Comparison of ENCODE assay signal across 8 cellular contexts in the genomic region with DNA sequence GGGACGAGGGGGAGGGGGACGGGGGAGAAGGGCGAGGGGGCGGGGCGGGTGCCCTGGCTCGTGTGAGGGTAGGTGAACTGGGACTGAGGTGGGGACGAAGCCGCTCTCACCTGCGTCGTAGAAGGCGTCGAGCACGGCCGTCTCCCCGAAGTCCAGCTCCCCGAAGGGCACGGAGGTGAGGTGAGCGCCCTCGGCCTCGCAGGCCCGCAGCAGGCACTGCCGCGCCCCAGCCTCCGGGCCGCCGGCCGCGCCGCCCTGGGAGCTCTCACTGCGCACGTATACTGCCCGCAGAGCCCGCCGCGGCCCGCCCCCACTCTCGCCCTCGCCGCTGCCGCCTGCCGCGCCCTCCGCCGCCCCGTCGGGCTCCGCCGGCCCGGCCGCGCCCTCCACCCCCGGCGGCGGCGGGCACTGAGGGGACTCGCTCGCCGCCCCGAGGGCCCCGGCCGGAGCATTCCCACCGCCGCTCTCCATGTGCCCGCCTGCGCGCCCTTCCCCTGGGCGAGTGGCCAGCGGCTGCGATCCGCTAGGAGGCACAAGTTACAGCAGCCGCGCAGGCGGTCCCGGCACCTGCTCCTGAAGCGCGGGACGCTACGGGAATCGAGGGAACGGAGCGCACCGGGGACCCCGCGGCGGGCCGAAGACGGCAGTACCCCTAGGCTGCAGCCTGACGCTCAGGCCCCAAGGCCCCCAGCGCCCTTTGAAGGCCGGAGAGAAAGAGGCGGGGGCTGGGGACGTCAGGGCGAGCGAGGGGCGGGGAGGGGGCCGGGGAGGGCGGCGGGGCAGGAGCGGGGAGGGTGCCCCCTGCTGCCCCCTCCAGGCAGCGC. TPM values are rescaled to one million over a fixed set of nuclear protein-coding genes. Genes with fewer than 3 reads are reported as not detected.
DNase-seq lines count a peak whose midpoint lies in the region; ATAC-seq, FAIRE-seq and TF ChIP-seq lines count a peak whose summit lies in the region.

A gene with protein sequence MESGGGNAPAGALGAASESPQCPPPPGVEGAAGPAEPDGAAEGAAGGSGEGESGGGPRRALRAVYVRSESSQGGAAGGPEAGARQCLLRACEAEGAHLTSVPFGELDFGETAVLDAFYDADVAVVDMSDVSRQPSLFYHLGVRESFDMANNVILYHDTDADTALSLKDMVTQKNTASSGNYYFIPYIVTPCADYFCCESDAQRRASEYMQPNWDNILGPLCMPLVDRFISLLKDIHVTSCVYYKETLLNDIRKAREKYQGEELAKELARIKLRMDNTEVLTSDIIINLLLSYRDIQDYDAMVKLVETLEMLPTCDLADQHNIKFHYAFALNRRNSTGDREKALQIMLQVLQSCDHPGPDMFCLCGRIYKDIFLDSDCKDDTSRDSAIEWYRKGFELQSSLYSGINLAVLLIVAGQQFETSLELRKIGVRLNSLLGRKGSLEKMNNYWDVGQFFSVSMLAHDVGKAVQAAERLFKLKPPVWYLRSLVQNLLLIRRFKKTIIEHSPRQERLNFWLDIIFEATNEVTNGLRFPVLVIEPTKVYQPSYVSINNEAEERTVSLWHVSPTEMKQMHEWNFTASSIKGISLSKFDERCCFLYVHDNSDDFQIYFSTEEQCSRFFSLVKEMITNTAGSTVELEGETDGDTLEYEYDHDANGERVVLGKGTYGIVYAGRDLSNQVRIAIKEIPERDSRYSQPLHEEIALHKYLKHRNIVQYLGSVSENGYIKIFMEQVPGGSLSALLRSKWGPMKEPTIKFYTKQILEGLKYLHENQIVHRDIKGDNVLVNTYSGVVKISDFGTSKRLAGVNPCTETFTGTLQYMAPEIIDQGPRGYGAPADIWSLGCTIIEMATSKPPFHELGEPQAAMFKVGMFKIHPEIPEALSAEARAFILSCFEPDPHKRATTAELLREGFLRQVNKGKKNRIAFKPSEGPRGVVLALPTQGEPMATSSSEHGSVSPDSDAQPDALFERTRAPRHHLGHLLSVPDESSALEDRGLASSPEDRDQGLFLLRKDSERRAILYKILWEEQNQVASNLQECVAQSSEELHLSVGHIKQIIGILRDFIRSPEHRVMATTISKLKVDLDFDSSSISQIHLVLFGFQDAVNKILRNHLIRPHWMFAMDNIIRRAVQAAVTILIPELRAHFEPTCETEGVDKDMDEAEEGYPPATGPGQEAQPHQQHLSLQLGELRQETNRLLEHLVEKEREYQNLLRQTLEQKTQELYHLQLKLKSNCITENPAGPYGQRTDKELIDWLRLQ (N-terminal part only) (minus strand): TSS at position 718 of the 824 bp plus-strand sequence. CDS start 247 bp downstream, at position 471.

- WGBS in A549 (ENCODE audit: missing lambda C conversion rate): 1% methylated on average over 17 of the region's 100 CpGs
- 2 to 34% methylated on average over 75 to 96 of the region's 100 CpGs for WGBS in aorta, 2 donors

- POLR2A ChIA-PET in A549 (lab: Yijun Ruan, JAX): no interaction called here

- H3K9me3 ChIP-seq in A549 (no peaks in the 10 kb centered on the region), NT2/D1 (ENCODE audit: insufficient read depth, low read length) (no peaks in the 10 kb centered on the region; the same call in 1 of the 2 replicates), lower lobe of right lung (no peaks in the 10 kb centered on the region), aorta (ENCODE audit: control insufficient read depth, low read length) (no peaks in the 10 kb centered on the region)

- H3K4me1 ChIP-seq in A549 (peaks cover 7% of the 10 kb centered on the region; the same call in 1 of the 3 replicates), NT2/D1 (ENCODE audit: insufficient read depth, insufficient read length) (no peaks in the 10 kb centered on the region), lower lobe of right lung (peaks cover 4% of the 10 kb centered on the region), aorta (ENCODE audit: control insufficient read depth in 1 of 2, insufficient read depth in 2 of 2, low read length in 2 of 2) (no peaks in the 10 kb centered on the region)

- no peaks in the 10 kb centered on the region for H3K36me3 ChIP-seq in NT2/D1 (ENCODE audit: insufficient read depth, insufficient read length, low read length)
- H3K36me3 ChIP-seq in lower lobe of right lung: no peaks in the 10 kb centered on the region
- no peaks in the 10 kb centered on the region for H3K36me3 ChIP-seq in aorta (ENCODE audit: control insufficient read depth in 1 of 2, insufficient read depth in 2 of 2, low read length in 1 of 2)

- H3K4me3 Mint-ChIP-seq in brain: peak within 1 kb of the TSS; percentile 46 to 79 (median 73)

- H3K9me3 Mint-ChIP-seq in brain: peaks cover 4 to 31% (median 15%) of the 10 kb centered on the region in 5 experiments

- CTCF ChIA-PET in A549 (lab: Yijun Ruan, JAX): interaction anchor here (0.7 to 1.4 kb wide), 5 partner anchors 9 to 144 kb away, joined by 3 to 6 read pairs (median 3); no protein-coding TSS in a partner anchor

- peak; percentile 70 for TF ChIP-seq CTCF in A549 (IDR thresholded peaks at IDR 0.05)
- no peak for TF ChIP-seq CTCF in GM10266 (IDR thresholded peaks at IDR 0.05; ENCODE audit: control insufficient read depth, insufficient read depth, low read depth, missing control alignments)
- TF ChIP-seq CTCF in brain (conservative IDR thresholded peaks at IDR 0.05): peak in 1 of 2 experiments; percentile 30
- no peak for TF ChIP-seq CTCF in lower lobe of right lung (IDR thresholded peaks at IDR 0.05)

- no peak for FAIRE-seq in A549 (lab: Jason Lieb, UNC)

- no peak within 1 kb of the TSS for H3K27ac Mint-ChIP-seq in brain

- intact Hi-C loops in lower lobe of right lung (cut with DNase I): no loop called here
- intact Hi-C loops in aorta (cut with DNase I): no loop called here

- peak within 1 kb of the TSS; percentile 87 for H3K4me2 ChIP-seq in A549

- no peaks in the 10 kb centered on the region for H3K36me3 Mint-ChIP-seq in brain

- DNase-seq in A549 (ENCODE audit: low read depth in 1 of 2, low spot score in 1 of 2) (peak; percentile 66 to 70), GM10266 (ENCODE audit: extremely low spot score) (peak; percentile 43), NT2/D1 (ENCODE audit: low read depth, low spot score) (peak; percentile 28), lower lobe of right lung (peak; percentile 59), aorta (no peak), NCI-H187 treated with DMSO at 0.1 percent for 48 hours (lab: John Stamatoyannopoulos, UW) (no peak)

- TF ChIP-seq POLR2A in A549 (IDR thresholded peaks at IDR 0.05; ENCODE audit: low read length): peak; percentile 34; the same call in 1 of the 2 replicates

- peaks cover 40% of the 10 kb centered on the region for H3K27me3 Mint-ChIP-seq in brain

- peaks cover 11% of the 10 kb centered on the region for H3K27me3 ChIP-seq in NT2/D1 (ENCODE audit: insufficient read depth, insufficient read length)
- peaks cover 6% of the 10 kb centered on the region for H3K27me3 ChIP-seq in lower lobe of right lung (ENCODE audit: low read depth)
- no peaks in the 10 kb centered on the region for H3K27me3 ChIP-seq in aorta (ENCODE audit: control insufficient read depth in 1 of 2, insufficient read depth in 2 of 2, low read length in 1 of 2)

- H3K4me3 ChIP-seq in A549: peak within 1 kb of the TSS; percentile 60
- H3K4me3 ChIP-seq in NT2/D1 (ENCODE audit: insufficient read length, low read depth): peak within 1 kb of the TSS; percentile 57
- peak within 1 kb of the TSS; percentile 48 for H3K4me3 ChIP-seq in lower lobe of right lung
- peak within 1 kb of the TSS in 1 of 2 donors; percentile 1 for H3K4me3 ChIP-seq in aorta (ENCODE audit: low read length in 2 of 2)

- peak within 1 kb of the TSS; percentile 80 for H3K9ac ChIP-seq in NT2/D1 (ENCODE audit: insufficient read length, low read depth)

- no peak for TF ChIP-seq EP300 in A549 (IDR thresholded peaks at IDR 0.05)

- H3K27ac ChIP-seq in A549: peak within 1 kb of the TSS; percentile 71 to 91
- H3K27ac ChIP-seq in lower lobe of right lung: no peak within 1 kb of the TSS
- H3K27ac ChIP-seq in aorta (ENCODE audit: low read depth in 1 of 2, low read length in 2 of 2): no peak within 1 kb of the TSS

- peak in 1 of 2 experiments; percentile 58; a peak in 2 of 5 replicates for TF ChIP-seq RAD21 in A549 (conservative IDR thresholded peaks at IDR 0.05 in 1 of 2, IDR thresholded peaks at IDR 0.05 in 1 of 2)

- ATAC-seq in A549 (peak; percentile 91 to 93), lower lobe of right lung (peak; percentile 68 to 80), aorta (ENCODE audit: low FRiP score) (peak; percentile 36), HG02970 (IDR thresholded peaks at IDR 0.05; ENCODE audit: low FRiP score, unreplicated experiment) (no peak)

- peaks cover 6% of the 10 kb centered on the region for H3K4me1 Mint-ChIP-seq in brain

TF ChIP-seq in A549, 52 proteins besides CTCF, POLR2A, EP300 and RAD21 (continues in another document):
- no peak for TF ChIP-seq HOXA7 (CRISPR knock-in tag; IDR thresholded peaks at IDR 0.05)
- no peak for TF ChIP-seq POLR2AphosphoS2 (conservative IDR thresholded peaks at IDR 0.05; ENCODE audit: low read length)
- TF ChIP-seq MAFK (IDR thresholded peaks at IDR 0.05; ENCODE audit: partially characterized antibody): no peak
- TF ChIP-seq HEYL (CRISPR knock-in tag; IDR thresholded peaks at IDR 0.05): no peak
- TF ChIP-seq, protein P1, sequence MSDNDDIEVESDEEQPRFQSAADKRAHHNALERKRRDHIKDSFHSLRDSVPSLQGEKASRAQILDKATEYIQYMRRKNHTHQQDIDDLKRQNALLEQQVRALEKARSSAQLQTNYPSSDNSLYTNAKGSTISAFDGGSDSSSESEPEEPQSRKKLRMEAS (IDR thresholded peaks at IDR 0.05): peak; percentile 76
- TF ChIP-seq, protein P2, sequence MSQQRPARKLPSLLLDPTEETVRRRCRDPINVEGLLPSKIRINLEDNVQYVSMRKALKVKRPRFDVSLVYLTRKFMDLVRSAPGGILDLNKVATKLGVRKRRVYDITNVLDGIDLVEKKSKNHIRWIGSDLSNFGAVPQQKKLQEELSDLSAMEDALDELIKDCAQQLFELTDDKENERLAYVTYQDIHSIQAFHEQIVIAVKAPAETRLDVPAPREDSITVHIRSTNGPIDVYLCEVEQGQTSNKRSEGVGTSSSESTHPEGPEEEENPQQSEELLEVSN (IDR thresholded peaks at IDR 0.05; ENCODE audit: borderline replicate concordance, low read depth): peak; percentile 80
- TF ChIP-seq SREBF2 (IDR thresholded peaks at IDR 0.05): no peak
- no peak for TF ChIP-seq KDM1A (IDR thresholded peaks at IDR 0.05; ENCODE audit: low read depth)
- TF ChIP-seq PHF8 (IDR thresholded peaks at IDR 0.05; ENCODE audit: borderline replicate concordance, low read depth): 0 out of 2 replicates have a peak, but pooled peaks have one; percentile 38
- no peak for TF ChIP-seq ESRRA (IDR thresholded peaks at IDR 0.05; ENCODE audit: borderline replicate concordance, low read length)

RNA-seq across cellular contexts. Expression of the gene that starts here (rescaled TPM):
- polyA plus RNA-seq in A549 (2011; rRNA removed) (5.7 and 5.8 TPM in 2 replicates), A549 (2017; fragmentation: RNase III; extraction: RNeasy Plus Mini Kit Qiagen cat#74134 plus additional on column Dnase treatment) (2.2 to 2.4 TPM (median 2.3 TPM) in 3 replicates), brain (ENCODE audit: insufficient read depth, low read depth, low replicate concordance) (0.20 TPM), aorta (under 1 TPM in 1 of 2 donors, not detected in 1; 0.33 TPM)
- 2.7 and 3.0 TPM in 2 replicates for polyA plus RNA-seq in A549 (2012; cell fraction: cytosol; rRNA removed)
- polyA plus RNA-seq in A549 (2012; cell fraction: nucleus; rRNA removed): 6.7 and 8.6 TPM in 2 replicates
- 3.8 TPM in 2 replicates for polyA minus RNA-seq in A549 (2011; rRNA and poly(A)+ RNA removed)
- total RNA-seq in lower lobe of right lung (3.2 TPM), aorta (under 1 TPM in 1 of 2 donors, not detected in 1; 0.16 TPM)

Comparison
In these comparisons a context has a peak if more than half of its experiments do, and no peak if none do; other contexts are left out.
1. Peak in ATAC-seq in aorta; RNA of the gene not detected or under 1 TPM.
2. DNase-seq: peak in A549 (2 of 2), GM10266 (single experiment), NT2/D1 (single experiment) and lower lobe of right lung (single experiment); none in aorta (0 of 2) and NCI-H187 treated with DMSO at 0.1 percent for 48 hours (single experiment).
3. H3K27ac ChIP-seq: peak in A549 (2 of 2); none in lower lobe of right lung (single experiment) and aorta (0 of 2).